ENCODE assay signal across 1 cellular context in genomic region chr2:60794271-60794863, GRCh38.
TF ChIP-seq lines count a peak whose summit lies in the region.

No MANE protein-coding gene starts in this region.

TF ChIP-seq in K562, 482 proteins besides CTCF, POLR2A, EP300 and RAD21 (continued from another document):
- TF ChIP-seq ARID3A (IDR thresholded peaks at IDR 0.05; ENCODE audit: borderline replicate concordance, low read depth, low read length) (peak; percentile 28; the same call in 1 of the 2 replicates), ZBTB12 (CRISPR knock-in tag; IDR thresholded peaks at IDR 0.05) (no peak), ZNF583 (CRISPR knock-in tag; IDR thresholded peaks at IDR 0.05) (no peak), LARP7 (IDR thresholded peaks at IDR 0.05) (no peak), SMC3 (conservative IDR thresholded peaks at IDR 0.05; ENCODE audit: insufficient read depth, low read depth, low read length) (peak; percentile 39; the same call in 1 of the 2 replicates), CBFA2T2 (conservative IDR thresholded peaks at IDR 0.05) (no peak), ATF2 (CRISPR knock-in tag; IDR thresholded peaks at IDR 0.05) (no peak), PHTF2 (CRISPR knock-in tag; IDR thresholded peaks at IDR 0.05) (no peak), ZNF140 (CRISPR knock-in tag; IDR thresholded peaks at IDR 0.05) (no peak), ZNF133 (CRISPR knock-in tag; IDR thresholded peaks at IDR 0.05) (no peak), TFAP4 (CRISPR knock-in tag; IDR thresholded peaks at IDR 0.05; ENCODE audit: borderline replicate concordance) (no peak), PYGO2 (tag; IDR thresholded peaks at IDR 0.05) (no peak), ZNF76 (CRISPR knock-in tag; IDR thresholded peaks at IDR 0.05; ENCODE audit: borderline replicate concordance) (no peak), ID3 (CRISPR knock-in tag; IDR thresholded peaks at IDR 0.05) (no peak), ID3 (tag; IDR thresholded peaks at IDR 0.05) (no peak), TAF1 (IDR thresholded peaks at IDR 0.05; ENCODE audit: control insufficient read depth, extremely low read depth, insufficient read depth, low read length, severe bottlenecking) (no peak), SUPT5H (IDR thresholded peaks at IDR 0.05) (no peak), PBX2 (CRISPR knock-in tag; IDR thresholded peaks at IDR 0.05; ENCODE audit: low read depth) (no peak), PBX2 (tag; conservative IDR thresholded peaks at IDR 0.05; ENCODE audit: low read depth) (0 out of 2 replicates have a peak, but pooled peaks have one; percentile 17), POLR2H (tag; IDR thresholded peaks at IDR 0.05; ENCODE audit: low read depth) (0 out of 2 replicates have a peak, but pooled peaks have one; percentile 27), TRIM24 (IDR thresholded peaks at IDR 0.05) (no peak), ZNF77 (CRISPR knock-in tag; IDR thresholded peaks at IDR 0.05) (no peak), DNMT1 (IDR thresholded peaks at IDR 0.05) (no peak), CAMTA2 (CRISPR knock-in tag; conservative IDR thresholded peaks at IDR 0.05) (no peak), SNIP1 (IDR thresholded peaks at IDR 0.05; ENCODE audit: low read depth) (no peak), FOXJ2 (tag; IDR thresholded peaks at IDR 0.05) (no peak), ZNF592 (IDR thresholded peaks at IDR 0.05) (no peak)
